In genomic region chr5:37801521-37801920, GRCh38 we compare ENCODE assay signal across 9 cellular contexts.
"Had no signal": no experiment of that assay in that cellular context is flagged by ENCODE, and none has a peak within 500 bp of the region (broad histone marks: within the 10 kb centered on the region; RNA-seq: fewer than 3 reads in every experiment).

No MANE protein-coding gene starts in this region.

- H3K4me1 ChIP-seq: HAP-1 had no signal

- ATAC-seq: GM23338, HCT116 had no signal

- H3K4me2 ChIP-seq: GM23338 had no signal

- H3K4me3 ChIP-seq: GM23248, GM23338, HAP-1 had no signal

- H3K9ac ChIP-seq: GM23248 had no signal

- DNase-seq: GM23248, GOT3, H7, H9, HCEC 1CT, HFFc6 had no signal

- H3K36me3 ChIP-seq: HAP-1 had no signal

- H3K27ac ChIP-seq: GM23248 had no signal

- H2AFZ ChIP-seq: GM23248, GM23338 had no signal

- H3K9me3 ChIP-seq: HAP-1 had no signal
